ENCODE assay signal across 27 cellular contexts in genomic region chr12:104010121-104010520, GRCh38. TPM values are rescaled to one million over a fixed set of nuclear protein-coding genes. Genes with fewer than 3 reads are reported as not detected.
"Had no signal": no experiment of that assay in that cellular context is flagged by ENCODE, and none has a peak within 500 bp of the region (broad histone marks: within the 10 kb centered on the region; RNA-seq: fewer than 3 reads in every experiment).

No MANE protein-coding gene starts in this region.

- H3K9ac ChIP-seq: KMS-11 had no signal

- H3K4me1 Mint-ChIP-seq: activated naive CD8-positive, alpha-beta T cell treated with anti-CD3 and anti-CD28 coated beads, Interleukin-2, amount 50 U/mL, for 24 hours had no signal

- H3K4me3 Mint-ChIP-seq: activated CD8-positive, alpha-beta T cell treated with anti-CD3 and anti-CD28 coated beads, Interleukin-2, amount 10 ng/mL, durations not matched to agents 7 days and 5 days; activated naive CD8-positive, alpha-beta T cell treated with anti-CD3 and anti-CD28 coated beads, Interleukin-2, amount 50 U/mL, for 24 hours; activated T-helper 1 cell treated with anti-CD3 and anti-CD28 coated beads, Interleukin-12 subunit alpha, Interleukin-12 subunit beta, Interleukin-2, Interleukin-4 antibody, amounts not matched to agents 30 ng/mL and 10 ng/mL and 1 ng/mL, durations not matched to agents 14 hours and 24 hours and 36 hours; T-helper 1 cell treated with Interleukin-12 subunit alpha and Interleukin-12 subunit beta and Interleukin-4 antibody, amounts not matched to agents 30 μg/mL and 1 μg/mL, for 36 hours had no signal

- H3K9me3 Mint-ChIP-seq: activated naive CD4-positive, alpha-beta T cell treated with anti-CD3 and anti-CD28 coated beads, Interleukin-2, amount 50 U/mL, for 72 hours; activated naive CD8-positive, alpha-beta T cell treated with anti-CD3 and anti-CD28 coated beads, Interleukin-2, amount 50 U/mL, for 24 hours; activated T-helper 1 cell treated with anti-CD3 and anti-CD28 coated beads, Interleukin-12 subunit alpha, Interleukin-12 subunit beta, Interleukin-2, Interleukin-4 antibody, amounts not matched to agents 30 ng/mL and 10 ng/mL and 1 ng/mL, durations not matched to agents 14 hours and 24 hours and 36 hours; T-helper 1 cell treated with Interleukin-12 subunit alpha and Interleukin-12 subunit beta and Interleukin-4 antibody, amounts not matched to agents 30 μg/mL and 1 μg/mL, for 36 hours had no signal

- DNase-seq: activated CD4-positive, alpha-beta T cell treated with anti-CD3 and anti-CD28 coated beads for 4 hours; activated CD8-positive, alpha-beta memory T cell treated with anti-CD3 and anti-CD28 coated beads, Interleukin-2, amount 50 U/mL, for 48 hours; activated CD8-positive, alpha-beta T cell treated with anti-CD3 and anti-CD28 coated beads, Interleukin-2, amount 10 ng/mL, durations not matched to agents 7 days and 5 days; activated effector memory CD4-positive, alpha-beta T cell treated with Interleukin-2 at 50 U/mL for 16 hours; activated naive CD4-positive, alpha-beta T cell treated with Interleukin-2 at 50 U/mL for 16 hours; activated naive CD8-positive, alpha-beta T cell treated with anti-CD3 and anti-CD28 coated beads, Interleukin-2, amount 50 U/mL, for 24 hours; activated T-cell treated with anti-CD3 and anti-CD28 coated beads, Interleukin-2, amount 50 U/mL, for 1 hour; brain microvascular endothelial cell; NCI-H1092; NCI-H1417; NCI-H1930; NCI-H2171; NCI-H2227 treated with DMSO at 0.1 percent for 48 hours; NCI-H446 treated with DMSO at 0.1 percent for 48 hours; NCI-H526; NCI-H774; NK-92 treated with Interleukin-12 subunit alpha and Interleukin-12 subunit beta, amount 100 ng/mL, for 24 hours; OCI-M1; RPMI8226; SHP77 treated with DMSO at 0.1 percent for 48 hours had no signal

- H3K4me3 ChIP-seq: cardiac muscle cell had no signal

- H3K27ac ChIP-seq: brain microvascular endothelial cell, cardiac muscle cell, KMS-11 had no signal

- H3K27me3 ChIP-seq: brain microvascular endothelial cell, cardiac muscle cell had no signal

- ATAC-seq: activated CD4-positive, CD25-positive, alpha-beta regulatory T cell treated with anti-CD3 and anti-CD28 coated beads, Interleukin-2, amount 50 U/mL, for 24 hours; activated CD8-positive, alpha-beta T cell treated with anti-CD3 and anti-CD28 coated beads, Interleukin-2, amount 10 ng/mL, durations not matched to agents 7 days and 5 days; activated naive CD4-positive, alpha-beta T cell treated with anti-CD3 and anti-CD28 coated beads, Interleukin-2, amount 50 U/mL, for 72 hours; activated naive CD8-positive, alpha-beta T cell treated with anti-CD3 and anti-CD28 coated beads, Interleukin-2, amount 50 U/mL, for 24 hours; Panc1 had no signal

- H3K36me3 ChIP-seq: brain microvascular endothelial cell, cardiac muscle cell had no signal

- H3K4me2 ChIP-seq: KMS-11 had no signal

- H3K36me3 Mint-ChIP-seq: activated naive CD4-positive, alpha-beta T cell treated with anti-CD3 and anti-CD28 coated beads, Interleukin-2, amount 50 U/mL, for 72 hours had no signal

- H3K27ac Mint-ChIP-seq: activated CD8-positive, alpha-beta T cell treated with anti-CD3 and anti-CD28 coated beads, Interleukin-2, amount 10 ng/mL, durations not matched to agents 7 days and 5 days; activated naive CD4-positive, alpha-beta T cell treated with anti-CD3 and anti-CD28 coated beads, Interleukin-2, amount 50 U/mL, for 72 hours; activated naive CD8-positive, alpha-beta T cell treated with anti-CD3 and anti-CD28 coated beads, Interleukin-2, amount 50 U/mL, for 24 hours; activated T-helper 1 cell treated with anti-CD3 and anti-CD28 coated beads, Interleukin-12 subunit alpha, Interleukin-12 subunit beta, Interleukin-2, Interleukin-4 antibody, amounts not matched to agents 30 ng/mL and 10 ng/mL and 1 ng/mL, durations not matched to agents 14 hours and 24 hours and 36 hours; T-helper 1 cell treated with Interleukin-12 subunit alpha and Interleukin-12 subunit beta and Interleukin-4 antibody, amounts not matched to agents 30 μg/mL and 1 μg/mL, for 36 hours had no signal

RNA-seq across cellular contexts. Expression of gene GLT8D2, which starts 39.9 kb away (rescaled TPM):
- total RNA-seq: activated CD8-positive, alpha-beta T cell treated with anti-CD3 and anti-CD28 coated beads, Interleukin-2, amount 10 ng/mL, durations not matched to agents 7 days and 5 days had no signal
